8 cellular contexts compared by ENCODE assay signal in genomic region chr17:35809855-35810461, GRCh38. TPM values are rescaled to one million over a fixed set of nuclear protein-coding genes. Genes with fewer than 3 reads are reported as not detected.
A peak's percentile ranks its signal among the peaks of the same experiment; 100 is the strongest.
DNase-seq lines count a peak whose midpoint lies in the region; ATAC-seq and TF ChIP-seq lines count a peak whose summit lies in the region.

No MANE protein-coding gene starts in this region.

- TF ChIP-seq CTCF in HL-60 (IDR thresholded peaks at IDR 0.05; ENCODE audit: insufficient read depth, low read length) (no peak), astrocyte of the spinal cord (IDR thresholded peaks at IDR 0.05; ENCODE audit: low read depth, low read length) (no peak), lower leg skin (IDR thresholded peaks at IDR 0.05) (no peak), transverse colon (IDR thresholded peaks at IDR 0.05) (no peak)

- H3K4me3 Mint-ChIP-seq in CD4-positive, CD25-positive, alpha-beta regulatory T cell, result peak overlapping the region; percentile 89 to 97 (median 96)

- TF ChIP-seq EP300 in transverse colon (IDR thresholded peaks at IDR 0.05; ENCODE audit: low read depth), result no peak

- peak overlapping the region; percentile 89 for H3K27ac ChIP-seq in CD4-positive, CD25-positive, alpha-beta regulatory T cell (ENCODE audit: insufficient read depth, low read length, poor library complexity, severe bottlenecking)
- H3K27ac ChIP-seq in HL-60 (replicated peaks), result peak overlapping the region; percentile 98
- peak overlapping the region; percentile 92 to 96 (median 95) for H3K27ac ChIP-seq in transverse colon

- H3K27ac Mint-ChIP-seq in CD4-positive, CD25-positive, alpha-beta regulatory T cell, result peak overlapping the region; percentile 98 to 99 (median 99)

- peak overlapping the region; percentile 94 for H3K4me3 ChIP-seq in CD4-positive, CD25-positive, alpha-beta regulatory T cell (ENCODE audit: low read depth, low read length)
- H3K4me3 ChIP-seq in HL-60 (replicated peaks; ENCODE audit: insufficient read depth, low read length) (peak overlapping the region; percentile 98), astrocyte of the spinal cord (ENCODE audit: low read depth, low read length) (peak overlapping the region; percentile 98), lower leg skin (ENCODE audit: low read depth, poor library complexity, severe bottlenecking) (peak overlapping the region; percentile 65), transverse colon (peak overlapping the region; percentile 69 to 82 (median 72))

- WGBS in lower leg skin, 2 donors, result 0% methylated on average over 9 to 16 of the region's 24 CpGs
- 0% methylated on average over 8 to 17 of the region's 24 CpGs for WGBS in transverse colon (ENCODE audit: low coverage in 1 of 2), 2 donors

- ATAC-seq in CD4-positive, CD25-positive, alpha-beta regulatory T cell (ENCODE audit: low read depth in 2 of 2), result no peak
- ATAC-seq in HG03378 (IDR thresholded peaks at IDR 0.05; ENCODE audit: unreplicated experiment), result no peak
- no peak for ATAC-seq in GM19324 (IDR thresholded peaks at IDR 0.05; ENCODE audit: low FRiP score, unreplicated experiment)

- H3K27me3 ChIP-seq in CD4-positive, CD25-positive, alpha-beta regulatory T cell (ENCODE audit: control insufficient read depth, insufficient read depth, low read length), result no peaks in the 10 kb centered on the region
- H3K27me3 ChIP-seq in HL-60 (ENCODE audit: insufficient read depth, poor library complexity, severe bottlenecking) (no peaks in the 10 kb centered on the region), transverse colon (no peaks in the 10 kb centered on the region)

- no peaks in the 10 kb centered on the region for H3K27me3 Mint-ChIP-seq in CD4-positive, CD25-positive, alpha-beta regulatory T cell

- no peaks in the 10 kb centered on the region for H3K9me3 Mint-ChIP-seq in CD4-positive, CD25-positive, alpha-beta regulatory T cell

- TF ChIP-seq POLR2A in lower leg skin (IDR thresholded peaks at IDR 0.05) (no peak), transverse colon (IDR thresholded peaks at IDR 0.05) (no peak)

- no peak for DNase-seq in CD4-positive, CD25-positive, alpha-beta regulatory T cell
- DNase-seq in HL-60 (ENCODE audit: low read depth in 1 of 2, low spot score in 1 of 2), result no peak
- DNase-seq in astrocyte of the spinal cord (ENCODE audit: low read depth, low spot score), result no peak
- no peak for DNase-seq in lower leg skin (ENCODE audit: low spot score in 2 of 2)
- DNase-seq in transverse colon, result no peak
- DNase-seq in NCI-H1930 (lab: John Stamatoyannopoulos, UW), result no peak

- peaks cover 5% of the 10 kb centered on the region for H3K36me3 Mint-ChIP-seq in CD4-positive, CD25-positive, alpha-beta regulatory T cell

- H3K36me3 ChIP-seq in CD4-positive, CD25-positive, alpha-beta regulatory T cell (ENCODE audit: control insufficient read depth, insufficient read depth, low read length), result no peaks in the 10 kb centered on the region
- no peaks in the 10 kb centered on the region for H3K36me3 ChIP-seq in transverse colon

- peaks cover 27 to 69% (median 48%) of the 10 kb centered on the region in 4 donors for H3K4me1 Mint-ChIP-seq in CD4-positive, CD25-positive, alpha-beta regulatory T cell

- in situ Hi-C loops in astrocyte of the spinal cord (cut with HindIII; ENCODE audit: low sequenced_read_pairs), result no loop called here
- in situ Hi-C loops in transverse colon (cut with MboI; ENCODE audit: low pct_ligation_motif_present in 1 of 4, low pct_unique_long_range_greater_than_20kb in 1 of 4, low sequenced_read_pairs in 3 of 4), result loop anchor here in 1 of 4 donors (10.0 kb wide), 1 partner anchor 45 kb away; the partner anchor contains the start of gene C17orf50

- H3K4me1 ChIP-seq in CD4-positive, CD25-positive, alpha-beta regulatory T cell (ENCODE audit: control insufficient read depth, insufficient read depth, low read length, poor library complexity, severe bottlenecking), result peaks cover 47% of the 10 kb centered on the region
- H3K4me1 ChIP-seq in transverse colon, result peaks cover 10 to 49% (median 25%) of the 10 kb centered on the region in 4 donors

- H3K9me3 ChIP-seq in CD4-positive, CD25-positive, alpha-beta regulatory T cell (ENCODE audit: control insufficient read depth in 2 of 2, low read length in 2 of 2), result no peaks in the 10 kb centered on the region
- H3K9me3 ChIP-seq in transverse colon, result no peaks in the 10 kb centered on the region

- intact Hi-C loops in lower leg skin (cut with DNase I; ENCODE audit: low total_unique reads) (no loop called here), transverse colon (cut with DNase I; ENCODE audit: low total_unique reads) (no loop called here)

RNA-seq across cellular contexts. Expression of gene TAF15, which starts 0.7 kb away (rescaled TPM):
- total RNA-seq in CD4-positive, CD25-positive, alpha-beta regulatory T cell, result 186 TPM
- 10 to 100 TPM in 3 of 4 donors, 1 to 10 TPM in 1; 8.8 to 19.8 (median 15.0) TPM for polyA plus RNA-seq in CD4-positive, CD25-positive, alpha-beta regulatory T cell
- total RNA-seq in lower leg skin (10 to 100 TPM; 39.0 to 79.0 (median 60.0) TPM), transverse colon (10 to 100 TPM; 13.1 to 74.3 (median 37.9) TPM)

RNA-seq across cellular contexts. Expression of gene MMP28, which starts 14.5 kb away (rescaled TPM):
- total RNA-seq in CD4-positive, CD25-positive, alpha-beta regulatory T cell, result not detected
- polyA plus RNA-seq in CD4-positive, CD25-positive, alpha-beta regulatory T cell, result 1 to 10 TPM in 2 of 4 donors, under 1 TPM in 1, not detected in 1; 0.80 to 4.3 (median 2.7) TPM
- 100 to 1,000 TPM in 1 of 4 donors, 10 to 100 TPM in 3; 62.5 to 115 (median 79.1) TPM for total RNA-seq in lower leg skin
- total RNA-seq in transverse colon, result 100 to 1,000 TPM; 104 to 368 (median 128) TPM

RNA-seq across cellular contexts. Expression of gene C17orf50, which starts 49.3 kb away (rescaled TPM):
- not detected for total RNA-seq in CD4-positive, CD25-positive, alpha-beta regulatory T cell
- polyA plus RNA-seq in CD4-positive, CD25-positive, alpha-beta regulatory T cell, result not detected
- total RNA-seq in lower leg skin (not detected), transverse colon (not detected)

RNA-seq across cellular contexts. Expression of gene GAS2L2, which starts 56.9 kb away (rescaled TPM):
- total RNA-seq in CD4-positive, CD25-positive, alpha-beta regulatory T cell, result not detected
- polyA plus RNA-seq in CD4-positive, CD25-positive, alpha-beta regulatory T cell, result not detected
- total RNA-seq in lower leg skin, result under 1 TPM in 1 of 4 donors, not detected in 3; 0.93 TPM
- total RNA-seq in transverse colon, result not detected

RNA-seq across cellular contexts. Expression of gene HEATR9, which starts 58.7 kb away (rescaled TPM):
- total RNA-seq in CD4-positive, CD25-positive, alpha-beta regulatory T cell, result not detected
- not detected for polyA plus RNA-seq in CD4-positive, CD25-positive, alpha-beta regulatory T cell
- total RNA-seq in lower leg skin (not detected), transverse colon (not detected)

Comparison
In these comparisons a context has a peak if more than half of its experiments do, and no peak if none do; other contexts are left out.
1. RNA of gene MMP28, which starts 14.5 kb away (total RNA-seq): 104 to 368 TPM in transverse colon and 62.5 to 115 TPM in lower leg skin; not detected in CD4-positive, CD25-positive, alpha-beta regulatory T cell (single experiment); every median in the first group is over 10 times any median in the second.
2. Peak in every context shown above with its lines, with median percentiles within 50 percentile points of each other: H3K27ac ChIP-seq and H3K4me3 ChIP-seq.